1 cellular context compared by ENCODE assay signal in genomic region chr1:39845569-39846566, GRCh38.
TF ChIP-seq lines count a peak whose summit lies in the region.

No MANE protein-coding gene starts in this region.

TF ChIP-seq in endothelial cell of umbilical vein, 7 proteins besides CTCF, POLR2A, EP300 and RAD21:
- no peak for TF ChIP-seq EZH2 (IDR thresholded peaks at IDR 0.05; ENCODE audit: borderline replicate concordance, low read depth, low read length, severe bottlenecking)
- peak; percentile 38 for TF ChIP-seq POLR2AphosphoS5 (IDR thresholded peaks at IDR 0.05; ENCODE audit: insufficient read depth, low read depth, low read length)
